Comparison of ENCODE assay signal across 1 cellular context in genomic region chr1:34831721-34832246, GRCh38.
TF ChIP-seq lines count a peak whose summit lies in the region.

No MANE protein-coding gene starts in this region.

TF ChIP-seq in HepG2, 621 proteins besides CTCF, POLR2A, EP300 and RAD21:
- TF ChIP-seq ISX (CRISPR knock-in tag; conservative IDR thresholded peaks at IDR 0.05) (no peak), ZNF224 (CRISPR knock-in tag; IDR thresholded peaks at IDR 0.05) (no peak), EHMT2 (IDR thresholded peaks at IDR 0.05; ENCODE audit: borderline replicate concordance, low read depth, low read length) (no peak), ZBTB34 (CRISPR knock-in tag; IDR thresholded peaks at IDR 0.05) (no peak)
